Comparison of ENCODE assay signal across 21 cellular contexts in the genomic region with DNA sequence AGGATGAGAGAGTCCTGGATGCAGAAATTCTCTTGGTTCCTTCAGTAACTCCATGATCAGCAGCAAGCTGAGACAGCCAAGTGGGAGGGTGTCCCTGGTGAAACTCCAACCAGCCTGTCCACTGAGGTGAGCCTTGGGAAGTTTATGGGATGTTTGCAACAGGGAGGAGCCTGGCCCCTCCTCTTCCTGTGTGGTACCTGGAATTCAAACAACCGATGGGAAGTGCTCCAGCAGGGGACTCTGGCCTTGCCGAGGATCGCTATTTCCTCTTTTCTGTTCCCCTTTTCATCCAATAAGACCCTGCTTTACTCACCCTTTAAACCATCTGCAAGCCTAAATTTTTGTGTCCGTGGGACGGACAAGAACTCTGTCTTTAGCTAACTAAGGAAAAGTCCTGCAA.
DNase-seq lines count a peak whose midpoint lies in the region; ATAC-seq, FAIRE-seq and TF ChIP-seq lines count a peak whose summit lies in the region.
"Had no signal": no experiment of that assay in that cellular context is flagged by ENCODE, and none has a peak within 500 bp of the region (broad histone marks: within the 10 kb centered on the region; RNA-seq: fewer than 3 reads in every experiment).

No MANE protein-coding gene starts in this region.

- no peak overlapping the region for H2AFZ ChIP-seq in OCI-LY7 (ENCODE audit: low read length)
- H2AFZ ChIP-seq: GM23248 had no signal

- H3K4me1 ChIP-seq in OCI-LY7 (ENCODE audit: insufficient read depth, low read length, poor library complexity, severe bottlenecking): peaks cover 10% of the 10 kb centered on the region
- H3K4me1 ChIP-seq in transverse colon: peaks cover 0 to 14% (median 0%) of the 10 kb centered on the region in 4 donors
- H3K4me1 ChIP-seq: foreskin keratinocyte had no signal

- POLR2A ChIA-PET in OCI-LY7 (lab: Charles Lee): no interaction called here

- H4K20me1 ChIP-seq in OCI-LY7 (ENCODE audit: insufficient read depth, low read length): no peaks in the 10 kb centered on the region

- no peaks in the 10 kb centered on the region for H3K9me2 ChIP-seq in OCI-LY7 (ENCODE audit: insufficient read depth, low read length)

- peak; percentile 58 for DNase-seq in SIG-M5 treated with dmso at 0.1 percent for 504 hours (lab: John Stamatoyannopoulos, UW; ENCODE audit: unreplicated experiment)
- DNase-seq in SIG-M5 (lab: John Stamatoyannopoulos, UW): no peak
- DNase-seq in OCI-LY7 (ENCODE audit: low spot score): peak; percentile 35
- peak; percentile 19 for DNase-seq in globus pallidus (ENCODE audit: low spot score)
- peak; percentile 26 for DNase-seq in transverse colon
- DNase-seq in HTR-8/SVneo (ENCODE audit: insufficient read length, low spot score): no peak
- DNase-seq: activated CD4-positive, alpha-beta T cell treated with anti-CD3 and anti-CD28 coated beads for 1 hour; activated CD8-positive, alpha-beta memory T cell treated with anti-CD3 and anti-CD28 coated beads, Interleukin-2, amount 50 U/mL, for 4 hours; activated naive CD4-positive, alpha-beta T cell treated with anti-CD3 and anti-CD28 coated beads, Interleukin-2, amount 10 ng/mL, durations not matched to agents 7 days and 5 days; CD8-positive, alpha-beta T cell; foreskin keratinocyte; GM23248; naive thymus-derived CD4-positive, alpha-beta T cell; NCI-H187; NCI-H524 treated with DMSO at 0.1 percent for 48 hours; stimulated activated naive CD4-positive, alpha-beta T cell treated with Interleukin-2 at 50 U/mL for 16 hours; T-cell had no signal

- intact Hi-C loops in OCI-LY7 (cut with micrococcal nuclease; ENCODE audit: unreplicated experiment): no loop called here
- intact Hi-C loops in transverse colon (cut with DNase I; ENCODE audit: low total_unique reads): no loop called here

- no peaks in the 10 kb centered on the region for H3K79me2 ChIP-seq in OCI-LY7 (ENCODE audit: insufficient read depth, low read depth, low read length)

- 36 to 56% methylated on average over 5 of the region's 5 CpGs for WGBS in transverse colon (ENCODE audit: low coverage in 1 of 2), 2 donors

- no peak overlapping the region for H3K27ac ChIP-seq in OCI-LY7 (ENCODE audit: low read depth, low read length, poor library complexity, severe bottlenecking)
- no peak overlapping the region for H3K27ac ChIP-seq in transverse colon
- H3K27ac ChIP-seq: foreskin keratinocyte, GM23248 had no signal

- H3K9me3 ChIP-seq in OCI-LY7 (ENCODE audit: low read length) (no peaks in the 10 kb centered on the region), transverse colon (no peaks in the 10 kb centered on the region)

- H3K27me3 ChIP-seq in transverse colon: no peaks in the 10 kb centered on the region
- H3K27me3 ChIP-seq: foreskin keratinocyte had no signal

- no TSS peak for BruUV-seq in OCI-LY7 (replicated peaks; lab: Mats Ljungman, UMichigan)

- no peak for FAIRE-seq in HTR-8/SVneo (lab: Jason Lieb, UNC)
- FAIRE-seq: astrocyte, colon had no signal

- no peak for ATAC-seq in GM19452 (IDR thresholded peaks at IDR 0.05; ENCODE audit: unreplicated experiment)
- no peak for ATAC-seq in GM21526 (IDR thresholded peaks at IDR 0.05; ENCODE audit: low FRiP score, unreplicated experiment)
- ATAC-seq: CD8-positive, alpha-beta T cell; foreskin keratinocyte; naive thymus-derived CD4-positive, alpha-beta T cell; T-cell had no signal

- TF ChIP-seq CTCF in OCI-LY7 (conservative IDR thresholded peaks at IDR 0.05; ENCODE audit: low read length): no peak
- peak in 2 of 5 experiments; percentile 9 to 10 for TF ChIP-seq CTCF in transverse colon (IDR thresholded peaks at IDR 0.05)

- TF ChIP-seq EP300 in transverse colon (IDR thresholded peaks at IDR 0.05; ENCODE audit: low read depth): no peak

- CTCF ChIA-PET in OCI-LY7 (lab: Charles Lee; ENCODE audit: unreplicated experiment): no interaction called here

- no peak for TF ChIP-seq POLR2A in transverse colon (IDR thresholded peaks at IDR 0.05)

- H3K36me3 ChIP-seq in OCI-LY7 (ENCODE audit: insufficient read depth, low read length) (no peaks in the 10 kb centered on the region), transverse colon (no peaks in the 10 kb centered on the region)

- in situ Hi-C loops in transverse colon (cut with MboI; ENCODE audit: low pct_ligation_motif_present in 1 of 4, low pct_unique_long_range_greater_than_20kb in 1 of 4, low sequenced_read_pairs in 3 of 4): no loop called here

- no peak overlapping the region for H3K4me3 ChIP-seq in OCI-LY7 (ENCODE audit: low read depth, low read length, poor library complexity, severe bottlenecking)
- H3K4me3 ChIP-seq in transverse colon: no peak overlapping the region
- H3K4me3 ChIP-seq: GM23248 had no signal

- peak overlapping the region; percentile 7; the same call in 1 of the 2 replicates for H3K4me2 ChIP-seq in OCI-LY7 (ENCODE audit: low read length)

Comparison
In these comparisons a context has a peak if more than half of its experiments do, and no peak if none do; other contexts are left out.
1. DNase-seq: peak in SIG-M5 treated with dmso at 0.1 percent for 504 hours (single experiment), OCI-LY7 (single experiment), globus pallidus (single experiment) and transverse colon (single experiment); none in SIG-M5 (single experiment) and HTR-8/SVneo (single experiment).